15 cellular contexts compared by ENCODE assay signal in the genomic region with DNA sequence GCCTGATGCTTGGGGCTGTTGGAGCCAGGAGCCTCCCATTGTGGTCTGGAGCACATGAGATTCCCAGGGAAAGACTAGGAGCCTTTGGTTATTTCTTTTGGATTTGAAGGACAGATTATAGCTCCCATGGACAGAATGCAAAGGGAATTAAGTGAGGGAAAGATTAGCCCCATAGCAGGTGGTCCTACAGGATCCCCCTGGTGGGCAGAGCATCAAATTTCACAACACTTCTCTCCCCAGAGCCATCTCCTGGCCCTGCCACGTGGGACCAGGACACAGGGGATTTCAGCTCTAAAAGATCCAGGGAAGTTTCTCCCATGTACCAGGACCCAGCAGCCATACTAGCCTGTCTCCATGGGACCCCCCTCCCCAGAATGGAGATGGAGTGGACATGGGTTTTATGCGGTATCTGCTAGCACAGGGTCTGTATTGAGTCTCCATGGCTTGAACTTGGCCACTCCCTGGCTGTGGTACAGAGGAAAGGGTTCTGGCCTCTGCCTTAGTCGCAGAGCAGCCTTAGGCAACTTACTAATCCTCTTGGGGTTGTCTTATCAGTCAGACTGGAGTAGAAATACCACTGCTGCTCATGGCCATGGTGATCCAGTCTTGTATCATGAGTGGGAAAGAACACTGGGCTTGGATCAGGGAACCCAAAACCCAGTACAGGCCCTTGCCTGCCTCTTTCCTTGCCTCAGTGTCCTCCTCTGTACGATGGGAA.
"Had no signal": no experiment of that assay in that cellular context is flagged by ENCODE, and none has a peak within 500 bp of the region (broad histone marks: within the 10 kb centered on the region; RNA-seq: fewer than 3 reads in every experiment).

No MANE protein-coding gene starts in this region.

- ATAC-seq: activated T-cell treated with anti-CD3 and anti-CD28 coated beads, Interleukin-2, amount 50 U/mL, for 72 hours; left ventricle myocardium superior had no signal

- H3K27ac Mint-ChIP-seq: activated CD4-positive, alpha-beta memory T cell treated with anti-CD3 and anti-CD28 coated beads for 36 hours; activated naive CD8-positive, alpha-beta T cell treated with anti-CD3 and anti-CD28 coated beads for 36 hours; activated T-cell treated with anti-CD3 and anti-CD28 coated beads, Interleukin-2, amount 50 U/mL, for 72 hours; mesothelial cell of epicardium had no signal

- H3K9me3 ChIP-seq: heart right ventricle, neutrophil, stomach, thoracic aorta had no signal

- DNase-seq: activated CD4-positive, alpha-beta memory T cell treated with anti-CD3 and anti-CD28 coated beads for 36 hours; activated CD4-positive, CD25-positive, alpha-beta regulatory T cell treated with anti-CD3 and anti-CD28 coated beads, Interleukin-2, amount 50 U/mL, for 72 hours; activated gamma-delta T cell treated with Interleukin-2 at 50 U/mL for 16 hours; activated naive CD8-positive, alpha-beta T cell treated with anti-CD3 and anti-CD28 coated beads for 36 hours; activated T-cell treated with anti-CD3 and anti-CD28 coated beads, Interleukin-2, amount 50 U/mL, for 72 hours; aorta; heart right ventricle; left ventricle myocardium superior; retina; stomach; T-helper 2 cell had no signal

- H3K4me1 Mint-ChIP-seq: mesothelial cell of epicardium had no signal

- H3K4me1 ChIP-seq: heart right ventricle, stomach had no signal

- H3K27me3 Mint-ChIP-seq: activated CD4-positive, alpha-beta memory T cell treated with anti-CD3 and anti-CD28 coated beads for 36 hours; activated naive CD8-positive, alpha-beta T cell treated with anti-CD3 and anti-CD28 coated beads for 36 hours had no signal

- H3K36me3 Mint-ChIP-seq: activated CD4-positive, alpha-beta memory T cell treated with anti-CD3 and anti-CD28 coated beads for 36 hours; activated naive CD8-positive, alpha-beta T cell treated with anti-CD3 and anti-CD28 coated beads for 36 hours; mesothelial cell of epicardium had no signal

- H3K36me3 ChIP-seq: heart right ventricle, neutrophil, stomach, thoracic aorta had no signal

- H3K9me3 Mint-ChIP-seq: activated CD4-positive, alpha-beta memory T cell treated with anti-CD3 and anti-CD28 coated beads for 36 hours; activated naive CD8-positive, alpha-beta T cell treated with anti-CD3 and anti-CD28 coated beads for 36 hours; activated T-cell treated with anti-CD3 and anti-CD28 coated beads, Interleukin-2, amount 50 U/mL, for 72 hours; mesothelial cell of epicardium had no signal

- H3K27me3 ChIP-seq: heart right ventricle, neutrophil, stomach had no signal

- FAIRE-seq: frontal cortex had no signal

- H3K4me3 Mint-ChIP-seq: activated CD4-positive, alpha-beta memory T cell treated with anti-CD3 and anti-CD28 coated beads for 36 hours; activated naive CD8-positive, alpha-beta T cell treated with anti-CD3 and anti-CD28 coated beads for 36 hours; activated T-cell treated with anti-CD3 and anti-CD28 coated beads, Interleukin-2, amount 50 U/mL, for 72 hours; mesothelial cell of epicardium had no signal

- H3K27ac ChIP-seq: heart right ventricle, neutrophil, stomach, thoracic aorta had no signal

- H3K4me3 ChIP-seq: heart right ventricle, stomach, thoracic aorta had no signal
